Comparison of ENCODE assay signal across 36 cellular contexts in genomic region chr15:40578892-40579291, GRCh38.
"Had no signal": no experiment of that assay in that cellular context is flagged by ENCODE, and none has a peak within 500 bp of the region (broad histone marks: within the 10 kb centered on the region; RNA-seq: fewer than 3 reads in every experiment).

No MANE protein-coding gene starts in this region.

- H3K27ac ChIP-seq: Peyer's patch, RWPE1, WERI-Rb-1 had no signal

- H3K9me3 ChIP-seq: Peyer's patch had no signal

- FAIRE-seq: bronchial epithelial cell had no signal

- DNase-seq: activated CD4-positive, alpha-beta memory T cell treated with anti-CD3 and anti-CD28 coated beads for 36 hours; activated CD4-positive, alpha-beta T cell treated with anti-CD3 and anti-CD28 coated beads, Interleukin-2, amount 10 ng/mL, durations not matched to agents 7 days and 5 days; activated CD4-positive, CD25-positive, alpha-beta regulatory T cell; activated CD8-positive, alpha-beta memory T cell treated with anti-CD3 and anti-CD28 coated beads, Interleukin-2, amount 50 U/mL, for 4 hours; activated effector memory CD4-positive, alpha-beta T cell treated with Interleukin-2 at 50 U/mL for 16 hours; activated naive CD4-positive, alpha-beta T cell treated with anti-CD3 and anti-CD28 coated beads, Interleukin-2, amount 10 ng/mL, durations not matched to agents 7 days and 5 days; activated naive CD8-positive, alpha-beta T cell treated with anti-CD3 and anti-CD28 coated beads, Interleukin-2, amount 50 U/mL, for 24 hours; activated T-cell treated with anti-CD3 and anti-CD28 coated beads for 4 hours; activated T-cell treated with anti-CD3 and anti-CD28 coated beads, Interleukin-2, amount 50 U/mL, for 4 hours; anterior cingulate cortex; caudate nucleus; cerebellar nuclear complex; Kasumi-1; KG1; MG63; NCI-H1048; NCI-H1105 treated with DMSO at 0.1 percent for 48 hours; NCI-H1436; NCI-H1694; NCI-H1930; NCI-H2081 treated with DMSO at 0.1 percent for 48 hours; NCI-H2171 treated with DMSO at 0.1 percent for 48 hours; NCI-H2227 treated with DMSO at 0.1 percent for 48 hours; NCI-H446; NCI-H524; NK-92 treated with Interleukin-12 subunit alpha and Interleukin-12 subunit beta, amount 100 ng/mL, for 24 hours; PC-3; Peyer's patch; SIG-M5; T-helper 1 cell; T1000; WERI-Rb-1 had no signal

- H3K27me3 ChIP-seq: MG63, Peyer's patch had no signal

- ATAC-seq: activated naive CD8-positive, alpha-beta T cell treated with anti-CD3 and anti-CD28 coated beads, Interleukin-2, amount 50 U/mL, for 24 hours; activated T-cell treated with anti-CD3 and anti-CD28 coated beads, Interleukin-2, amount 50 U/mL, for 4 hours; PC-3; Right ventricle myocardium inferior; SK-N-SH treated with all-trans-retinoic acid at 6 μM for 48 hours had no signal

- H3K4me3 ChIP-seq: MG63, Peyer's patch had no signal

- H3K4me1 ChIP-seq: Peyer's patch had no signal
